Comparison of ENCODE assay signal across 25 cellular contexts in genomic region chr14:99908653-99909250, GRCh38.
"Had no signal": no experiment of that assay in that cellular context is flagged by ENCODE, and none has a peak within 500 bp of the region (broad histone marks: within the 10 kb centered on the region; RNA-seq: fewer than 3 reads in every experiment).

No MANE protein-coding gene starts in this region.

- H3K27ac ChIP-seq: colonic mucosa, epithelial cell of prostate, esophagus squamous epithelium, neural progenitor cell, ovary, stomach, tibial artery had no signal

- H3K36me3 ChIP-seq: colonic mucosa, ovary, right lobe of liver had no signal

- ATAC-seq: left lobe of liver; naive thymus-derived CD4-positive, alpha-beta T cell; stimulated activated effector memory CD8-positive, alpha-beta T cell treated with anti-CD3 and anti-CD28 coated beads, Interleukin-12 subunit alpha, Interleukin-12 subunit beta, amount 100 ng/mL, for 72 hours had no signal

- H2AFZ ChIP-seq: neural progenitor cell had no signal

- H3K4me3 ChIP-seq: colonic mucosa, esophagus squamous epithelium, lung, neural progenitor cell, ovary, right lobe of liver, stomach, tibial artery had no signal

- H3K4me3 Mint-ChIP-seq: central memory CD8-positive, alpha-beta T cell; dendritic cell treated with granulocyte-macrophage colony-stimulating factor and Interleukin-4, amounts not matched to agents 40 ng/mL and 50 ng/mL, for 4 days; endodermal cell; naive thymus-derived CD4-positive, alpha-beta T cell; nephron; neural progenitor cell; stimulated activated effector memory CD8-positive, alpha-beta T cell treated with anti-CD3 and anti-CD28 coated beads, Interleukin-12 subunit alpha, Interleukin-12 subunit beta, amount 100 ng/mL, for 72 hours; type B pancreatic cell had no signal

- H3K27me3 Mint-ChIP-seq: type B pancreatic cell had no signal

- H3K27ac Mint-ChIP-seq: dendritic cell treated with granulocyte-macrophage colony-stimulating factor and Interleukin-4, amounts not matched to agents 40 ng/mL and 50 ng/mL, for 4 days; naive thymus-derived CD4-positive, alpha-beta T cell; nephron; neural progenitor cell; stimulated activated effector memory CD8-positive, alpha-beta T cell treated with anti-CD3 and anti-CD28 coated beads, Interleukin-12 subunit alpha, Interleukin-12 subunit beta, amount 100 ng/mL, for 72 hours; type B pancreatic cell had no signal

- H3K4me1 Mint-ChIP-seq: central memory CD8-positive, alpha-beta T cell; naive thymus-derived CD4-positive, alpha-beta T cell; nephron; stimulated activated effector memory CD8-positive, alpha-beta T cell treated with anti-CD3 and anti-CD28 coated beads, Interleukin-12 subunit alpha, Interleukin-12 subunit beta, amount 100 ng/mL, for 72 hours had no signal

- H3K9me3 Mint-ChIP-seq: central memory CD8-positive, alpha-beta T cell; dendritic cell treated with granulocyte-macrophage colony-stimulating factor and Interleukin-4, amounts not matched to agents 40 ng/mL and 50 ng/mL, for 4 days; nephron; stimulated activated effector memory CD8-positive, alpha-beta T cell treated with anti-CD3 and anti-CD28 coated beads, Interleukin-12 subunit alpha, Interleukin-12 subunit beta, amount 100 ng/mL, for 72 hours; type B pancreatic cell had no signal

- H3K4me1 ChIP-seq: colonic mucosa, esophagus squamous epithelium, stomach, tibial artery had no signal

- H3K36me3 Mint-ChIP-seq: naive thymus-derived CD4-positive, alpha-beta T cell; stimulated activated effector memory CD8-positive, alpha-beta T cell treated with anti-CD3 and anti-CD28 coated beads, Interleukin-12 subunit alpha, Interleukin-12 subunit beta, amount 100 ng/mL, for 72 hours had no signal

- H3K9me3 ChIP-seq: colonic mucosa, esophagus squamous epithelium, ovary, right lobe of liver, stomach, tibial artery had no signal

- DNase-seq: colonic mucosa; effector CD8-positive, alpha-beta T cell; endodermal cell; esophagus squamous epithelium; mesenchymal stem cell; midbrain; naive thymus-derived CD4-positive, alpha-beta T cell; nucleus accumbens; ovary; retina; right lobe of liver; stimulated activated CD4-positive, alpha-beta T cell treated with anti-CD3 and anti-CD28 coated beads, Interleukin-1b, Interleukin-23, amount 100 ng/mL, for 48 hours; stimulated activated CD4-positive, alpha-beta T cell treated with anti-CD3 and anti-CD28 coated beads, Interleukin-4, amount 100 ng/mL, for 24 hours; stimulated activated naive CD4-positive, alpha-beta T cell treated with Interleukin-2 at 50 U/mL for 16 hours; stomach; tibial artery had no signal

- H3K4me2 ChIP-seq: neural progenitor cell had no signal

- H3K27me3 ChIP-seq: colonic mucosa, esophagus squamous epithelium, neural progenitor cell, ovary, right lobe of liver, stomach, tibial artery had no signal
